Comparison of ENCODE assay signal across 9 cellular contexts in the genomic region with DNA sequence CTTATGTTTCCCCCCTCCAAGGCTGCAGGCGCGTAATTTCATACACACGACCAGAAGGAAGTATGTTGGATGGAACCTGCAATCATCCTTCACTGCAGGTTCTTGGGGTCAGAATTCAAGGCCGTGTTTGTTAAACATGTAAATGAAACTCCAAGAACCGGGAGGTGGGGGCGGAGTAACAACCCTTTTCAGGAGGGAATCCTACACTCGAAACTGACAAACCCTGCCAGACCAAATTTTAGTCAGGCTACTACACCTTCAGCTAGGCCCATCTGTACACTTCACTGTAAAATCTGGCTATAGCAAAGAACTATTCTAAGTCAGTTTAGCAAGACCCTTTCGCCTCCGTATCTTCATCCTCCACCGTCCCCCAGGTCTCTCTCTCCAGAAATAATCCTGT. TPM values are rescaled to one million over a fixed set of nuclear protein-coding genes. Genes with fewer than 3 reads are reported as not detected.
DNase-seq lines count a peak whose midpoint lies in the region; ATAC-seq and TF ChIP-seq lines count a peak whose summit lies in the region.
"Had no signal": no experiment of that assay in that cellular context is flagged by ENCODE, and none has a peak within 500 bp of the region (broad histone marks: within the 10 kb centered on the region; RNA-seq: fewer than 3 reads in every experiment).

No MANE protein-coding gene starts in this region.

- CTCF ChIA-PET in activated CD4-positive, alpha-beta T cell treated with anti-CD3 and anti-CD28 coated beads for 36 hours (lab: Charles Lee): no interaction called here
- CTCF ChIA-PET in activated B cell treated with CpG ODN at 0.5 μM for 24 hours (lab: Charles Lee): no interaction called here

- H3K36me3 Mint-ChIP-seq in activated CD4-positive, alpha-beta T cell treated with anti-CD3 and anti-CD28 coated beads for 36 hours (ENCODE audit: low read depth): peaks cover 24% of the 10 kb centered on the region
- H3K36me3 Mint-ChIP-seq in activated B cell treated with CpG ODN at 0.5 μM for 24 hours (ENCODE audit: low read depth): peaks cover 21% of the 10 kb centered on the region

- peak overlapping the region; percentile 87 for H3K4me3 ChIP-seq in iPS-15b (ENCODE audit: low read depth, low read length)

- no peak for ATAC-seq in activated CD4-positive, alpha-beta T cell treated with anti-CD3 and anti-CD28 coated beads for 36 hours
- ATAC-seq in activated B cell treated with CpG ODN at 0.5 μM for 24 hours (ENCODE audit: low read depth) (no peak), HG03439 (IDR thresholded peaks at IDR 0.05; ENCODE audit: unreplicated experiment) (no peak), HG03432 (IDR thresholded peaks at IDR 0.05; ENCODE audit: unreplicated experiment) (no peak)
- no peak for ATAC-seq in stimulated activated naive CD8-positive, alpha-beta T cell treated with anti-CD3 and anti-CD28 coated beads, Interleukin-15, amount 100 ng/mL, for 72 hours

- intact Hi-C loops in activated CD4-positive, alpha-beta T cell treated with anti-CD3 and anti-CD28 coated beads for 36 hours (cut with DNase I, micrococcal nuclease): loop anchor here (2.0 kb wide), 3 partner anchors 26 to 64 kb away; a partner anchor contains a TSS
- intact Hi-C loops in activated B cell treated with CpG ODN at 0.5 μM for 24 hours (cut with micrococcal nuclease): loop anchor here (2.0 to 10.0 kb wide), 4 partner anchors 26 to 366 kb away; a partner anchor contains a TSS

- H3K9me3 ChIP-seq in iPS-15b (ENCODE audit: control insufficient read depth, insufficient read depth, low read length): no peaks in the 10 kb centered on the region

- no peaks in the 10 kb centered on the region for H3K9me3 Mint-ChIP-seq in activated CD4-positive, alpha-beta T cell treated with anti-CD3 and anti-CD28 coated beads for 36 hours (ENCODE audit: low read depth)
- H3K9me3 Mint-ChIP-seq in activated B cell treated with CpG ODN at 0.5 μM for 24 hours: no peaks in the 10 kb centered on the region
- peaks cover 5 to 8% of the 10 kb centered on the region in 2 donors for H3K9me3 Mint-ChIP-seq in stimulated activated naive CD8-positive, alpha-beta T cell treated with anti-CD3 and anti-CD28 coated beads, Interleukin-15, amount 100 ng/mL, for 72 hours

- H3K27me3 Mint-ChIP-seq in activated CD4-positive, alpha-beta T cell treated with anti-CD3 and anti-CD28 coated beads for 36 hours: no peaks in the 10 kb centered on the region
- no peaks in the 10 kb centered on the region for H3K27me3 Mint-ChIP-seq in activated B cell treated with CpG ODN at 0.5 μM for 24 hours
- H3K27me3 Mint-ChIP-seq in stimulated activated naive CD8-positive, alpha-beta T cell treated with anti-CD3 and anti-CD28 coated beads, Interleukin-15, amount 100 ng/mL, for 72 hours: no peaks in the 10 kb centered on the region

- peaks cover 19% of the 10 kb centered on the region for H3K4me1 Mint-ChIP-seq in activated CD4-positive, alpha-beta T cell treated with anti-CD3 and anti-CD28 coated beads for 36 hours
- peaks cover 17% of the 10 kb centered on the region for H3K4me1 Mint-ChIP-seq in activated B cell treated with CpG ODN at 0.5 μM for 24 hours
- H3K4me1 Mint-ChIP-seq in stimulated activated naive CD8-positive, alpha-beta T cell treated with anti-CD3 and anti-CD28 coated beads, Interleukin-15, amount 100 ng/mL, for 72 hours: peaks cover 11% of the 10 kb centered on the region

- peak overlapping the region; percentile 84 for H3K27ac Mint-ChIP-seq in activated CD4-positive, alpha-beta T cell treated with anti-CD3 and anti-CD28 coated beads for 36 hours
- H3K27ac Mint-ChIP-seq in activated B cell treated with CpG ODN at 0.5 μM for 24 hours: no peak overlapping the region
- H3K27ac Mint-ChIP-seq in stimulated activated naive CD8-positive, alpha-beta T cell treated with anti-CD3 and anti-CD28 coated beads, Interleukin-15, amount 100 ng/mL, for 72 hours: peak overlapping the region in 1 of 2 donors; percentile 79

- peaks cover 11% of the 10 kb centered on the region for H3K4me1 ChIP-seq in iPS-15b (ENCODE audit: control insufficient read depth, insufficient read depth, low read length)

- H3K9ac ChIP-seq in iPS-15b (ENCODE audit: low read depth, low read length): peak overlapping the region; percentile 16

- DNase-seq in activated CD4-positive, alpha-beta T cell treated with anti-CD3 and anti-CD28 coated beads for 36 hours: no peak
- DNase-seq in activated CD4-positive, alpha-beta T cell treated with anti-CD3 and anti-CD28 coated beads for 1 hour: no peak
- DNase-seq in activated B cell treated with CpG ODN at 0.5 μM for 24 hours: no peak
- DNase-seq in stimulated activated naive CD8-positive, alpha-beta T cell treated with anti-CD3 and anti-CD28 coated beads, Interleukin-15, amount 100 ng/mL, for 72 hours: no peak
- no peak for DNase-seq in NCI-H2171 treated with DMSO at 0.1 percent for 48 hours (lab: John Stamatoyannopoulos, UW)
- DNase-seq: COR-L47 had no signal

- H3K4me3 Mint-ChIP-seq in activated CD4-positive, alpha-beta T cell treated with anti-CD3 and anti-CD28 coated beads for 36 hours: peak overlapping the region; percentile 88
- H3K4me3 Mint-ChIP-seq in activated B cell treated with CpG ODN at 0.5 μM for 24 hours: peak overlapping the region; percentile 94
- peak overlapping the region; percentile 88 to 90 for H3K4me3 Mint-ChIP-seq in stimulated activated naive CD8-positive, alpha-beta T cell treated with anti-CD3 and anti-CD28 coated beads, Interleukin-15, amount 100 ng/mL, for 72 hours

- POLR2A ChIA-PET in activated CD4-positive, alpha-beta T cell treated with anti-CD3 and anti-CD28 coated beads for 36 hours (lab: Charles Lee): no interaction called here
- POLR2A ChIA-PET in activated B cell treated with CpG ODN at 0.5 μM for 24 hours (lab: Charles Lee): interaction anchor here (1.7 kb wide), 1 partner anchor 125 kb away, joined by 8 read pairs; a partner anchor contains a TSS

- TF ChIP-seq CTCF in activated B cell treated with CpG ODN at 0.5 μM for 24 hours (IDR thresholded peaks at IDR 0.05): no peak

- H3K27me3 ChIP-seq in iPS-15b (ENCODE audit: control insufficient read depth, insufficient read depth, low read length): no peaks in the 10 kb centered on the region

- H3K36me3 ChIP-seq in iPS-15b (ENCODE audit: control insufficient read depth, insufficient read depth, low read length): no peaks in the 10 kb centered on the region

RNA-seq across cellular contexts. Expression of a gene that starts 1.2 kb away (rescaled TPM):
- total RNA-seq in activated CD4-positive, alpha-beta T cell treated with anti-CD3 and anti-CD28 coated beads for 36 hours: 1 to 10 TPM; 4.9 to 8.3 TPM
- 9.6 and 10.3 TPM in 2 replicates for total RNA-seq in activated B cell treated with CpG ODN at 0.5 μM for 24 hours
